Comparison of ENCODE assay signal across 15 cellular contexts in the genomic region with DNA sequence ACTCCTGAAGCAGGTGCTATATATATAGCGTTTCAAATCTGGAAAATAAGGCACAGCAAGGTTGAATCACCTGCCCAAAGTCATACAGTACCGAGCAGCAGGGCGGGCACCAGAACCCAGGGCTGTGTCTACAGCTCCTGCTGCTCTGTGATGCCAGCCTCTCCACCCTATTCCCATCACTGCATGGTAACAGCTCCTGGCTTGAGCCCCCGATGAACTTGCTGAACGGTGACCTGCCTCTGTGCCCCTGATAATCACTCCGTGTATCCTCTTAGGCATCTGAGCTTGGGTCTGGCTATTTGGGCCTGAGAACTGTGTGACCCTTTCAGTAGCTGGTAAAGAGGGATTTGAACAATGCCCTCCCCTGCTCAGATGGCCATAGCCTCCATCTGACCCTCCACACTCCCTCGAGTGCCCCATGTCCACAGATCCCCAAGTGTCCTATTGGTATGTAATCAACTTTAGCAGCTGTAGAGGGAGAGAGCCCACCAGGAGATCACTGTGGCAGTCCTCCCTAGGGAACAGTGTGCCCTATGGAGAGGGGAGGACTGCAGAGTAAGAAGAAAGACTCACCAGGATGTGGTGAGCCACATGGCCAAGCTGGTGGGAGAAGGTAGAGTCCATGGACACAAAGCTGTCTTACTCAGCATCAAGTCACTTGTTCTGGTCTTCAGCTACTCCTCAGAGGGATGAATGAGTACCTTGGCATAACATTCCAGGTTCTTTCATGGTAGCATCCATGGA. TPM values are rescaled to one million over a fixed set of nuclear protein-coding genes. Genes with fewer than 3 reads are reported as not detected.
DNase-seq lines count a peak whose midpoint lies in the region; ATAC-seq and TF ChIP-seq lines count a peak whose summit lies in the region.
"Had no signal": no experiment of that assay in that cellular context is flagged by ENCODE, and none has a peak within 500 bp of the region (broad histone marks: within the 10 kb centered on the region; RNA-seq: fewer than 3 reads in every experiment).

No MANE protein-coding gene starts in this region.

- H3K36me3 ChIP-seq in BLaER1 treated with 17β-estradiol and CSF1 and Interleukin-3, amounts not matched to agents 10 nM and 100 nM: no peaks in the 10 kb centered on the region
- H3K36me3 ChIP-seq in mammary epithelial cell (ENCODE audit: insufficient read depth, low read length): no peaks in the 10 kb centered on the region
- H3K36me3 ChIP-seq: gastroesophageal sphincter, ovary had no signal

- TF ChIP-seq CTCF in mammary epithelial cell (conservative IDR thresholded peaks at IDR 0.05 in 1 of 2, IDR thresholded peaks at IDR 0.05 in 1 of 2; ENCODE audit: extremely low read depth in 1 of 2, insufficient read depth in 1 of 2, low read depth in 1 of 2, low read length in 2 of 2): no peak

- peak overlapping the region in 1 of 10 experiments; percentile 10; a peak in 1 of 20 replicates for H3K4me3 ChIP-seq in BLaER1 treated with 17β-estradiol and CSF1 and Interleukin-3, amounts not matched to agents 10 nM and 100 nM
- peak overlapping the region in 1 of 3 experiments; percentile 94 for H3K4me3 ChIP-seq in mammary epithelial cell (replicated peaks in 1 of 3; ENCODE audit: insufficient read depth in 1 of 3, low read depth in 2 of 3, low read length in 3 of 3)

- in situ Hi-C loops in mammary epithelial cell (cut with MboI; ENCODE audit: low sequenced_read_pairs in 2 of 2): no loop called here

- H3K9me3 ChIP-seq in BLaER1 treated with 17β-estradiol and CSF1 and Interleukin-3, amounts not matched to agents 10 nM and 100 nM (replicated peaks in 1 of 11): no peaks in the 10 kb centered on the region
- no peaks in the 10 kb centered on the region for H3K9me3 ChIP-seq in mammary epithelial cell (replicated peaks; ENCODE audit: insufficient read depth, low read length)
- H3K9me3 ChIP-seq: gastroesophageal sphincter, ovary had no signal

- peak overlapping the region in 10 of 11 experiments; percentile 1 to 82 (median 78); a peak in 17 of 22 replicates for H3K9ac ChIP-seq in BLaER1 treated with 17β-estradiol and CSF1 and Interleukin-3, amounts not matched to agents 10 nM and 100 nM
- no peak overlapping the region for H3K9ac ChIP-seq in mammary epithelial cell (ENCODE audit: insufficient read depth, low read length)

- H4K20me1 ChIP-seq in BLaER1 treated with 17β-estradiol and CSF1 and Interleukin-3, amounts not matched to agents 10 nM and 100 nM: no peaks in the 10 kb centered on the region
- no peaks in the 10 kb centered on the region for H4K20me1 ChIP-seq in mammary epithelial cell (ENCODE audit: insufficient read depth, low read length)

- peaks cover 21 to 86% (median 70%) of the 10 kb centered on the region in 10 experiments for H3K4me1 ChIP-seq in BLaER1 treated with 17β-estradiol and CSF1 and Interleukin-3, amounts not matched to agents 10 nM and 100 nM
- H3K4me1 ChIP-seq in mammary epithelial cell (ENCODE audit: insufficient read depth, low read length): peaks cover 55% of the 10 kb centered on the region

- whole genome bisulfite sequencing in mammary epithelial cell (ENCODE audit: low coverage, missing lambda C conversion rate): 98% methylated on average over 7 of the region's 7 CpGs

- peak overlapping the region; percentile 29 to 93 (median 91) for H3K27ac ChIP-seq in BLaER1 treated with 17β-estradiol and CSF1 and Interleukin-3, amounts not matched to agents 10 nM and 100 nM
- H3K27ac ChIP-seq in mammary epithelial cell (ENCODE audit: insufficient read depth, low read depth, low read length): no peak overlapping the region

- H3K27me3 ChIP-seq in BLaER1 treated with 17β-estradiol and CSF1 and Interleukin-3, amounts not matched to agents 10 nM and 100 nM: peaks cover 0 to 17% (median 0%) of the 10 kb centered on the region in 11 experiments; a peak in 8 of 22 replicates
- no peaks in the 10 kb centered on the region for H3K27me3 ChIP-seq in mammary epithelial cell (ENCODE audit: insufficient read depth, low read length)
- H3K27me3 ChIP-seq: ovary had no signal

- no peak overlapping the region for H2AFZ ChIP-seq in mammary epithelial cell (ENCODE audit: low read depth, low read length)

- intact Hi-C loops in mammary epithelial cell (cut with micrococcal nuclease): loop anchor here (1.0 to 5.0 kb wide), 3 partner anchors 8 to 244 kb away; no protein-coding TSS in a partner anchor

- H3K4me2 ChIP-seq in BLaER1 treated with 17β-estradiol and CSF1 and Interleukin-3, amounts not matched to agents 10 nM and 100 nM: peak overlapping the region; percentile 39 to 96 (median 90); a peak in 21 of 22 replicates
- H3K4me2 ChIP-seq in mammary epithelial cell (ENCODE audit: insufficient read depth, low read depth, low read length): peak overlapping the region; percentile 92

- no TSS peak for BruUV-seq in mammary epithelial cell (replicated peaks; lab: Mats Ljungman, UMichigan)

- ATAC-seq in HG02759 (IDR thresholded peaks at IDR 0.05; ENCODE audit: unreplicated experiment): no peak
- ATAC-seq: stimulated activated effector memory CD8-positive, alpha-beta T cell treated with anti-CD3 and anti-CD28 coated beads, Interleukin-12 subunit alpha, Interleukin-12 subunit beta, amount 100 ng/mL, for 72 hours had no signal

- peaks cover 41% of the 10 kb centered on the region for H3K79me2 ChIP-seq in mammary epithelial cell (ENCODE audit: insufficient read depth, low read length)

- DNase-seq in HT1080 (ENCODE audit: low read depth): peak; percentile 89
- peak; percentile 70 for DNase-seq in mammary epithelial cell
- peak; percentile 6 for DNase-seq in mucosa of gallbladder (ENCODE audit: low spot score)
- DNase-seq in HuH-7.5 (ENCODE audit: low spot score): no peak
- DNase-seq in activated CD4-positive, CD25-positive, alpha-beta regulatory T cell (lab: John Stamatoyannopoulos, UW): no peak
- DNase-seq in NCI-H345 treated with DMSO at 0.1 percent for 48 hours (lab: John Stamatoyannopoulos, UW; ENCODE audit: unreplicated experiment): no peak
- DNase-seq: activated CD4-positive, alpha-beta T cell treated with anti-CD3 and anti-CD28 coated beads for 48 hours; CD4-positive, alpha-beta memory T cell; NCI-H1417 treated with DMSO at 0.1 percent for 48 hours; stimulated activated CD4-positive, alpha-beta T cell treated with anti-CD3 and anti-CD28 coated beads, Interleukin-1b, Interleukin-23, amount 100 ng/mL, for 48 hours had no signal

- CTCF ChIA-PET in mammary epithelial cell (lab: Charles Lee; ENCODE audit: low non-redundant PET): interaction anchor here (0.6 to 0.9 kb wide), 4 partner anchors 9 to 161 kb away, joined by 3 to 8 read pairs (median 4); no protein-coding TSS in a partner anchor

- dilution Hi-C loops in mammary epithelial cell (cut with HindIII; ENCODE audit: low sequenced_read_pairs): no loop called here

RNA-seq across cellular contexts. Expression of a gene that starts 1.1 kb away (rescaled TPM):
- total RNA-seq in HT1080 (2014; rRNA removed; shearing (Covaris generic)): 68.7 and 70.8 TPM in 2 replicates
- 80.9 and 98.9 TPM in 2 replicates for polyA plus RNA-seq in HT1080 (2015; cell fraction: cytosol; rRNA removed)
- 102 and 117 TPM in 2 replicates for polyA plus RNA-seq in HT1080 (2015; cell fraction: nucleus; rRNA removed)
- total RNA-seq in mammary epithelial cell (10 to 100 TPM; 32.7 to 44.3 TPM), mucosa of gallbladder (8.8 TPM)
- 10.1 TPM for polyA plus RNA-seq in mammary epithelial cell
- polyA minus RNA-seq in mammary epithelial cell: 9.8 TPM
- polyA plus RNA-seq: CD4-positive, alpha-beta memory T cell had no signal

Comparison
In these comparisons a context has a peak if more than half of its experiments do, and no peak if none do; other contexts are left out.
1. DNase-seq: peak in HT1080 (single experiment), mammary epithelial cell (single experiment) and mucosa of gallbladder (single experiment); none in HuH-7.5 (single experiment), activated CD4-positive, CD25-positive, alpha-beta regulatory T cell (0 of 4) and NCI-H345 treated with DMSO at 0.1 percent for 48 hours (single experiment).